ENCODE assay signal across 27 cellular contexts in the genomic region with DNA sequence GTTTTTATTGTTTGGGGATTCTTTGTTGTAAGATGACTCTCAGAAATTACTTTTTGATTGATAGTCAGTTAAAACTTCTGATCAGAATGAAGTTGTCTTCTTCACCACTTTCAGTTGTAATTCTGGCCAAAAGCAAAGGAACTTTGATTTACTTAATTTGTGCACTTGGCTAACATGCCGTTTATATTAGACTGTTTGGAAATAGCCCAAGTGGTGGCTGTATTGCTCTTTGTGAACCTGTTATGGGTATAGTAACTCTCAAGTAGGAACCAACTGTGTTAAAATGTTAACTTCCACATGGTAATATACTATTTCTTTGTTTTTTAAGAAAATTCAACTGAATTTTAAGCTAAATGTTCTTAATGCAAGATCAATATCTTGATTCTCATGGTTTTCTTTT.
"Had no signal": no experiment of that assay in that cellular context is flagged by ENCODE, and none has a peak within 500 bp of the region (broad histone marks: within the 10 kb centered on the region; RNA-seq: fewer than 3 reads in every experiment).

No MANE protein-coding gene starts in this region.

- H3K4me3 ChIP-seq: body of pancreas, esophagus muscularis mucosa had no signal

- ATAC-seq: activated naive CD4-positive, alpha-beta T cell treated with anti-CD3 and anti-CD28 coated beads, Interleukin-2, amount 50 U/mL, for 72 hours; activated T-cell treated with anti-CD3 and anti-CD28 coated beads, Interleukin-2, amount 50 U/mL, for 72 hours; body of pancreas; effector memory CD8-positive, alpha-beta T cell had no signal

- H3K27ac ChIP-seq: body of pancreas, esophagus muscularis mucosa had no signal

- H3K36me3 Mint-ChIP-seq: activated naive CD4-positive, alpha-beta T cell treated with anti-CD3 and anti-CD28 coated beads, Interleukin-2, amount 10 ng/mL, durations not matched to agents 7 days and 5 days; activated naive CD4-positive, alpha-beta T cell treated with anti-CD3 and anti-CD28 coated beads, Interleukin-2, amount 50 U/mL, for 72 hours; activated naive CD8-positive, alpha-beta T cell treated with anti-CD3 and anti-CD28 coated beads, Interleukin-2, amount 10 ng/mL, durations not matched to agents 7 days and 5 days had no signal

- H3K27ac Mint-ChIP-seq: activated CD4-positive, alpha-beta memory T cell treated with anti-CD3 and anti-CD28 coated beads, Interleukin-2, amount 10 ng/mL, durations not matched to agents 7 days and 5 days; activated CD4-positive, alpha-beta T cell treated with anti-CD3 and anti-CD28 coated beads, Interleukin-2, amount 10 ng/mL, durations not matched to agents 7 days and 5 days; activated naive CD4-positive, alpha-beta T cell treated with anti-CD3 and anti-CD28 coated beads, Interleukin-2, amount 10 ng/mL, durations not matched to agents 7 days and 5 days; activated naive CD4-positive, alpha-beta T cell treated with anti-CD3 and anti-CD28 coated beads, Interleukin-2, amount 50 U/mL, for 72 hours; activated naive CD8-positive, alpha-beta T cell treated with anti-CD3 and anti-CD28 coated beads, Interleukin-2, amount 10 ng/mL, durations not matched to agents 7 days and 5 days; activated T-cell treated with anti-CD3 and anti-CD28 coated beads, Interleukin-2, amount 50 U/mL, for 24 hours; activated T-cell treated with anti-CD3 and anti-CD28 coated beads, Interleukin-2, amount 50 U/mL, for 72 hours; effector memory CD8-positive, alpha-beta T cell had no signal

- H3K4me1 Mint-ChIP-seq: activated CD4-positive, alpha-beta memory T cell treated with anti-CD3 and anti-CD28 coated beads, Interleukin-2, amount 10 ng/mL, durations not matched to agents 7 days and 5 days; activated CD4-positive, alpha-beta T cell treated with anti-CD3 and anti-CD28 coated beads, Interleukin-2, amount 10 ng/mL, durations not matched to agents 7 days and 5 days; activated naive CD4-positive, alpha-beta T cell treated with anti-CD3 and anti-CD28 coated beads, Interleukin-2, amount 10 ng/mL, durations not matched to agents 7 days and 5 days; activated naive CD8-positive, alpha-beta T cell treated with anti-CD3 and anti-CD28 coated beads, Interleukin-2, amount 10 ng/mL, durations not matched to agents 7 days and 5 days had no signal

- H3K4me1 ChIP-seq: body of pancreas had no signal

- DNase-seq: activated CD4-positive, alpha-beta memory T cell treated with anti-CD3 and anti-CD28 coated beads, Interleukin-2, amount 10 ng/mL, durations not matched to agents 7 days and 5 days; activated CD4-positive, alpha-beta T cell treated with anti-CD3 and anti-CD28 coated beads for 1 hour; activated CD4-positive, alpha-beta T cell treated with anti-CD3 and anti-CD28 coated beads for 4 hours; activated CD4-positive, alpha-beta T cell treated with anti-CD3 and anti-CD28 coated beads, Interleukin-2, amount 10 ng/mL, durations not matched to agents 7 days and 5 days; activated CD4-positive, alpha-beta T cell treated with anti-CD3 and anti-CD28 coated beads, Interleukin-2, amount 50 U/mL, for 4 hours; activated CD4-positive, CD25-positive, alpha-beta regulatory T cell; activated CD8-positive, alpha-beta memory T cell treated with anti-CD3 and anti-CD28 coated beads, Interleukin-2, amount 50 U/mL, for 48 hours; activated gamma-delta T cell; activated naive CD4-positive, alpha-beta T cell; activated naive CD4-positive, alpha-beta T cell treated with anti-CD3 and anti-CD28 coated beads, Interleukin-2, amount 10 ng/mL, durations not matched to agents 7 days and 5 days; activated naive CD8-positive, alpha-beta T cell treated with anti-CD3 and anti-CD28 coated beads, Interleukin-2, amount 10 ng/mL, durations not matched to agents 7 days and 5 days; activated T-cell treated with anti-CD3 and anti-CD28 coated beads for 4 hours; activated T-cell treated with anti-CD3 and anti-CD28 coated beads, Interleukin-2, amount 50 U/mL, for 24 hours; activated T-cell treated with anti-CD3 and anti-CD28 coated beads, Interleukin-2, amount 50 U/mL, for 72 hours; amniotic stem cell; anterior cingulate cortex; body of pancreas; caudate nucleus; cortex of kidney; dermis blood vessel endothelial cell; effector CD4-positive, alpha-beta T cell; effector memory CD8-positive, alpha-beta T cell; erythroblast; foreskin fibroblast; T-helper 2 cell had no signal

- H3K4me3 Mint-ChIP-seq: activated CD4-positive, alpha-beta memory T cell treated with anti-CD3 and anti-CD28 coated beads, Interleukin-2, amount 10 ng/mL, durations not matched to agents 7 days and 5 days; activated CD4-positive, alpha-beta T cell treated with anti-CD3 and anti-CD28 coated beads, Interleukin-2, amount 10 ng/mL, durations not matched to agents 7 days and 5 days; activated naive CD4-positive, alpha-beta T cell treated with anti-CD3 and anti-CD28 coated beads, Interleukin-2, amount 10 ng/mL, durations not matched to agents 7 days and 5 days; activated naive CD8-positive, alpha-beta T cell treated with anti-CD3 and anti-CD28 coated beads, Interleukin-2, amount 10 ng/mL, durations not matched to agents 7 days and 5 days; activated T-cell treated with anti-CD3 and anti-CD28 coated beads, Interleukin-2, amount 50 U/mL, for 24 hours; activated T-cell treated with anti-CD3 and anti-CD28 coated beads, Interleukin-2, amount 50 U/mL, for 72 hours; effector memory CD8-positive, alpha-beta T cell had no signal

- H3K36me3 ChIP-seq: esophagus muscularis mucosa had no signal

- H3K9me3 Mint-ChIP-seq: activated CD4-positive, alpha-beta memory T cell treated with anti-CD3 and anti-CD28 coated beads, Interleukin-2, amount 10 ng/mL, durations not matched to agents 7 days and 5 days; activated CD4-positive, alpha-beta T cell treated with anti-CD3 and anti-CD28 coated beads, Interleukin-2, amount 10 ng/mL, durations not matched to agents 7 days and 5 days had no signal

- H3K9me3 ChIP-seq: esophagus muscularis mucosa had no signal

- H3K27me3 ChIP-seq: body of pancreas, esophagus muscularis mucosa had no signal

- H3K27me3 Mint-ChIP-seq: activated CD4-positive, alpha-beta memory T cell treated with anti-CD3 and anti-CD28 coated beads, Interleukin-2, amount 10 ng/mL, durations not matched to agents 7 days and 5 days; activated CD4-positive, alpha-beta T cell treated with anti-CD3 and anti-CD28 coated beads, Interleukin-2, amount 10 ng/mL, durations not matched to agents 7 days and 5 days; activated naive CD4-positive, alpha-beta T cell treated with anti-CD3 and anti-CD28 coated beads, Interleukin-2, amount 10 ng/mL, durations not matched to agents 7 days and 5 days; activated naive CD8-positive, alpha-beta T cell treated with anti-CD3 and anti-CD28 coated beads, Interleukin-2, amount 10 ng/mL, durations not matched to agents 7 days and 5 days; activated T-cell treated with anti-CD3 and anti-CD28 coated beads, Interleukin-2, amount 50 U/mL, for 24 hours; effector memory CD8-positive, alpha-beta T cell had no signal
